Comparison of ENCODE assay signal across 8 cellular contexts in genomic region chr22:38271927-38272372, GRCh38. TPM values are rescaled to one million over a fixed set of nuclear protein-coding genes. Genes with fewer than 3 reads are reported as not detected.
DNase-seq lines count a peak whose midpoint lies in the region; ATAC-seq and TF ChIP-seq lines count a peak whose summit lies in the region.

No MANE protein-coding gene starts in this region.

- peak overlapping the region; percentile 51 for H3K9ac ChIP-seq in iPS-18a (ENCODE audit: low read length)

- H3K27me3 Mint-ChIP-seq in activated naive CD8-positive, alpha-beta T cell treated with anti-CD3 and anti-CD28 coated beads, Interleukin-2, amount 10 ng/mL, durations not matched to agents 7 days and 5 days, result peaks cover 3% of the 10 kb centered on the region

- H3K36me3 ChIP-seq in KOPT-K1 (ENCODE audit: insufficient read depth, low read length), result no peaks in the 10 kb centered on the region
- H3K36me3 ChIP-seq in iPS-18a (ENCODE audit: control insufficient read depth, low read depth, low read length), result no peaks in the 10 kb centered on the region
- H3K36me3 ChIP-seq in spleen, result no peaks in the 10 kb centered on the region

- TF ChIP-seq POLR2A in spleen (IDR thresholded peaks at IDR 0.05), result no peak

- peak overlapping the region; percentile 65 for H3K27ac Mint-ChIP-seq in activated naive CD8-positive, alpha-beta T cell treated with anti-CD3 and anti-CD28 coated beads, Interleukin-2, amount 10 ng/mL, durations not matched to agents 7 days and 5 days

- intact Hi-C loops in spleen (cut with DNase I; ENCODE audit: low total_unique reads), result no loop called here

- no peak for TF ChIP-seq CTCF in spleen (IDR thresholded peaks at IDR 0.05 in 8 of 11, conservative IDR thresholded peaks at IDR 0.05 in 3 of 11)

- 11 to 18% (median 13%) methylated on average over 5 to 7 of the region's 7 CpGs for WGBS in spleen, 5 donors

- H3K27me3 ChIP-seq in iPS-18a (ENCODE audit: control insufficient read depth, insufficient read depth, low read length), result peaks cover 6% of the 10 kb centered on the region
- H3K27me3 ChIP-seq in spleen (replicated peaks in 1 of 7), result no peaks in the 10 kb centered on the region

- POLR2A ChIA-PET in activated naive CD8-positive, alpha-beta T cell treated with anti-CD3 and anti-CD28 coated beads, Interleukin-2, amount 10 ng/mL, durations not matched to agents 7 days and 5 days (lab: Charles Lee), result interaction anchor here (1.8 kb wide), 1 partner anchor 46 kb away, joined by 3 read pairs; no protein-coding TSS in a partner anchor

- H3K4me1 ChIP-seq in iPS-18a (ENCODE audit: control insufficient read depth, low read depth, low read length) (peaks cover 14% of the 10 kb centered on the region), spleen (peaks cover 18 to 65% (median 51%) of the 10 kb centered on the region in 6 donors)

- no peaks in the 10 kb centered on the region for H3K9me3 Mint-ChIP-seq in activated naive CD8-positive, alpha-beta T cell treated with anti-CD3 and anti-CD28 coated beads, Interleukin-2, amount 10 ng/mL, durations not matched to agents 7 days and 5 days

- H3K9me3 ChIP-seq in KOPT-K1 (ENCODE audit: insufficient read depth, low read length, poor library complexity, severe bottlenecking) (no peaks in the 10 kb centered on the region), iPS-18a (ENCODE audit: control insufficient read depth, low read depth, low read length) (no peaks in the 10 kb centered on the region), spleen (no peaks in the 10 kb centered on the region)

- no peak for ATAC-seq in activated naive CD8-positive, alpha-beta T cell treated with anti-CD3 and anti-CD28 coated beads, Interleukin-2, amount 10 ng/mL, durations not matched to agents 7 days and 5 days (ENCODE audit: low read depth)
- no peak for ATAC-seq in GM21529 (IDR thresholded peaks at IDR 0.05; ENCODE audit: unreplicated experiment)

- peaks cover 46% of the 10 kb centered on the region for H3K4me1 Mint-ChIP-seq in activated naive CD8-positive, alpha-beta T cell treated with anti-CD3 and anti-CD28 coated beads, Interleukin-2, amount 10 ng/mL, durations not matched to agents 7 days and 5 days

- H3K36me3 Mint-ChIP-seq in activated naive CD8-positive, alpha-beta T cell treated with anti-CD3 and anti-CD28 coated beads, Interleukin-2, amount 10 ng/mL, durations not matched to agents 7 days and 5 days, result no peaks in the 10 kb centered on the region

- peak overlapping the region; percentile 86 for H3K4me3 Mint-ChIP-seq in activated naive CD8-positive, alpha-beta T cell treated with anti-CD3 and anti-CD28 coated beads, Interleukin-2, amount 10 ng/mL, durations not matched to agents 7 days and 5 days

- peak; percentile 44 for DNase-seq in DMS79 (lab: John Stamatoyannopoulos, UW)
- DNase-seq in activated naive CD8-positive, alpha-beta T cell treated with anti-CD3 and anti-CD28 coated beads, Interleukin-2, amount 10 ng/mL, durations not matched to agents 7 days and 5 days, result no peak
- no peak for DNase-seq in spleen
- no peak for DNase-seq in NCI-H774 (lab: John Stamatoyannopoulos, UW)
- no peak for DNase-seq in OCI-M2 (lab: John Stamatoyannopoulos, UW; ENCODE audit: unreplicated experiment)

- peak overlapping the region; percentile 59 for H3K4me3 ChIP-seq in iPS-18a (ENCODE audit: low read length)
- peak overlapping the region; percentile 71 to 97 (median 85) for H3K4me3 ChIP-seq in spleen

- H3K27ac ChIP-seq in KOPT-K1 (ENCODE audit: low read depth, low read length, poor library complexity, severe bottlenecking), result peak overlapping the region; percentile 52
- H3K27ac ChIP-seq in iPS-18a (ENCODE audit: low read length), result no peak overlapping the region
- peak overlapping the region in 7 of 8 donors; percentile 87 to 95 (median 92) for H3K27ac ChIP-seq in spleen

RNA-seq across cellular contexts. Expression of gene TMEM184B, which starts 0.9 kb away (rescaled TPM):
- 10 to 100 TPM; 29.7 to 31.5 TPM for total RNA-seq in activated naive CD8-positive, alpha-beta T cell treated with anti-CD3 and anti-CD28 coated beads, Interleukin-2, amount 10 ng/mL, durations not matched to agents 7 days and 5 days
- 100 to 1,000 TPM in 1 of 7 donors, 10 to 100 TPM in 6; 37.1 to 105 (median 65.6) TPM for total RNA-seq in spleen
- 10 to 100 TPM in 1 of 3 donors, 1 to 10 TPM in 2; 5.0 to 18.3 (median 7.9) TPM for polyA plus RNA-seq in spleen

RNA-seq across cellular contexts. Expression of gene CSNK1E, which starts 45.3 kb away (rescaled TPM):
- total RNA-seq in activated naive CD8-positive, alpha-beta T cell treated with anti-CD3 and anti-CD28 coated beads, Interleukin-2, amount 10 ng/mL, durations not matched to agents 7 days and 5 days, result 10 to 100 TPM; 98.5 to 99.3 TPM
- 100 to 1,000 TPM in 5 of 7 donors, 10 to 100 TPM in 2; 59.0 to 157 (median 110) TPM for total RNA-seq in spleen
- 10 to 100 TPM; 32.8 to 73.9 (median 49.0) TPM for polyA plus RNA-seq in spleen
